Comparison of ENCODE assay signal across 20 cellular contexts in genomic region chr3:54733079-54733478, GRCh38.
"Had no signal": no experiment of that assay in that cellular context is flagged by ENCODE, and none has a peak within 500 bp of the region (broad histone marks: within the 10 kb centered on the region; RNA-seq: fewer than 3 reads in every experiment).

No MANE protein-coding gene starts in this region.

- H3K9me3 ChIP-seq: neutrophil, vagina had no signal

- DNase-seq: activated CD4-positive, alpha-beta memory T cell treated with anti-CD3 and anti-CD28 coated beads for 36 hours; activated CD4-positive, CD25-positive, alpha-beta regulatory T cell treated with anti-CD3 and anti-CD28 coated beads, Interleukin-2, amount 50 U/mL, for 72 hours; activated gamma-delta T cell; activated T-cell treated with anti-CD3 and anti-CD28 coated beads, Interleukin-2, amount 50 U/mL, for 4 hours; amygdala; brain microvascular endothelial cell; effector memory CD8-positive, alpha-beta T cell; glutamatergic neuron; immature natural killer cell; lower lobe of right lung; naive B cell; posterior cingulate gyrus; right cardiac atrium had no signal

- H3K36me3 Mint-ChIP-seq: activated CD4-positive, alpha-beta memory T cell treated with anti-CD3 and anti-CD28 coated beads for 36 hours; activated naive CD8-positive, alpha-beta T cell; immature natural killer cell; naive B cell; stimulated activated effector memory CD8-positive, alpha-beta T cell treated with anti-CD3 and anti-CD28 coated beads, Interleukin-12 subunit alpha, Interleukin-12 subunit beta, amount 100 ng/mL, for 72 hours had no signal

- H3K4me3 Mint-ChIP-seq: activated CD4-positive, alpha-beta memory T cell treated with anti-CD3 and anti-CD28 coated beads for 36 hours; activated naive CD8-positive, alpha-beta T cell; activated T-cell treated with anti-CD3 and anti-CD28 coated beads, Interleukin-2, amount 50 U/mL, for 4 hours; dendritic cell treated with granulocyte-macrophage colony-stimulating factor and Interleukin-4, amounts not matched to agents 40 ng/mL and 50 ng/mL, for 4 days; effector memory CD8-positive, alpha-beta T cell; immature natural killer cell; naive B cell; stimulated activated effector memory CD8-positive, alpha-beta T cell treated with anti-CD3 and anti-CD28 coated beads, Interleukin-12 subunit alpha, Interleukin-12 subunit beta, amount 100 ng/mL, for 72 hours had no signal

- H3K4me1 ChIP-seq: lower lobe of right lung had no signal

- H3K27ac ChIP-seq: brain microvascular endothelial cell, epithelial cell of prostate, lower lobe of right lung, neutrophil, tibial nerve, vagina had no signal

- H3K36me3 ChIP-seq: brain microvascular endothelial cell, lower lobe of right lung, neutrophil, tibial nerve, vagina had no signal

- H3K27me3 ChIP-seq: brain microvascular endothelial cell, neutrophil, tibial nerve, vagina had no signal

- ATAC-seq: activated T-cell treated with anti-CD3 and anti-CD28 coated beads, Interleukin-2, amount 50 U/mL, for 4 hours; effector memory CD8-positive, alpha-beta T cell; lower lobe of right lung; right cardiac atrium; stimulated activated effector memory CD8-positive, alpha-beta T cell treated with anti-CD3 and anti-CD28 coated beads, Interleukin-12 subunit alpha, Interleukin-12 subunit beta, amount 100 ng/mL, for 72 hours had no signal

- H3K27ac Mint-ChIP-seq: activated CD4-positive, alpha-beta memory T cell treated with anti-CD3 and anti-CD28 coated beads for 36 hours; activated naive CD8-positive, alpha-beta T cell; dendritic cell treated with granulocyte-macrophage colony-stimulating factor and Interleukin-4, amounts not matched to agents 40 ng/mL and 50 ng/mL, for 4 days; effector memory CD8-positive, alpha-beta T cell; immature natural killer cell; naive B cell; stimulated activated effector memory CD8-positive, alpha-beta T cell treated with anti-CD3 and anti-CD28 coated beads, Interleukin-12 subunit alpha, Interleukin-12 subunit beta, amount 100 ng/mL, for 72 hours had no signal

- H3K4me3 ChIP-seq: lower lobe of right lung, tibial nerve, vagina had no signal

- H3K4me1 Mint-ChIP-seq: immature natural killer cell; naive B cell; stimulated activated effector memory CD8-positive, alpha-beta T cell treated with anti-CD3 and anti-CD28 coated beads, Interleukin-12 subunit alpha, Interleukin-12 subunit beta, amount 100 ng/mL, for 72 hours had no signal

- H3K27me3 Mint-ChIP-seq: activated CD4-positive, alpha-beta memory T cell treated with anti-CD3 and anti-CD28 coated beads for 36 hours; activated naive CD8-positive, alpha-beta T cell; dendritic cell treated with granulocyte-macrophage colony-stimulating factor and Interleukin-4, amounts not matched to agents 40 ng/mL and 50 ng/mL, for 4 days; effector memory CD8-positive, alpha-beta T cell; naive B cell had no signal
